Comparison of ENCODE assay signal across 9 cellular contexts in the genomic region with DNA sequence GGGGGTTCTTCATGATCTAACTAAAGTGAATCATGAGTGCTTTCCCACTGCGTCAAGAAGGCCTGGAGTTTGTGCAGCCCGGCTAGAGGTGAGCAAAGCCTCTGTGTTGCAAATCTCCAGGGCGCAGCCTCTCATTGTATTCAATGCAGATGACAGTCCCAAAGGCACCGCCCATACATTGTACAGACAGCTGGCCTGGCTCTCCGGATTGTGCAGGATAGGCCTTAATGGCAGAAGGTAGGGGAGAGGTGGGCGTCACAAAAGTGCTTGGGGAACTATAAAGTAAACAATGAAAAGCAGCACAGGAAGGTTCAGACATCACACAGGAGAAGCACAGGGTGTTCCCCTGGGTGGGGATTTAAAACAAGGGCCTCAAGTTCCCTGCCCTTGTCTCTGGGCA. TPM values are rescaled to one million over a fixed set of nuclear protein-coding genes. Genes with fewer than 3 reads are reported as not detected.
DNase-seq lines count a peak whose midpoint lies in the region; ATAC-seq and TF ChIP-seq lines count a peak whose summit lies in the region.
"Had no signal": no experiment of that assay in that cellular context is flagged by ENCODE, and none has a peak within 500 bp of the region (broad histone marks: within the 10 kb centered on the region; RNA-seq: fewer than 3 reads in every experiment).

No MANE protein-coding gene starts in this region.

- H3K4me3 Mint-ChIP-seq in neural progenitor cell: peak overlapping the region; percentile 89

- H2AFZ ChIP-seq in Loucy (ENCODE audit: low read length): peak overlapping the region; percentile 48; the same call in 1 of the 2 replicates
- peak overlapping the region; percentile 93 for H2AFZ ChIP-seq in neural progenitor cell (replicated peaks)

- DNase-seq in neural progenitor cell (ENCODE audit: low spot score) (peak; percentile 50), RPMI8226 (no peak), NCI-H1092 (lab: John Stamatoyannopoulos, UW) (no peak)
- DNase-seq: NCI-H1048 had no signal

- peak overlapping the region; percentile 94 for H3K4me2 ChIP-seq in BLaER1
- peak overlapping the region; percentile 89 for H3K4me2 ChIP-seq in Loucy (ENCODE audit: low read depth, low read length, poor library complexity, severe bottlenecking)
- no peak overlapping the region for H3K4me2 ChIP-seq in neural progenitor cell

- no peaks in the 10 kb centered on the region for H3K9me2 ChIP-seq in Loucy (replicated peaks; ENCODE audit: low read depth, low read length)

- ATAC-seq in GM19035 (IDR thresholded peaks at IDR 0.05; ENCODE audit: unreplicated experiment): no peak
- no peak for ATAC-seq in GM19351 (IDR thresholded peaks at IDR 0.05; ENCODE audit: unreplicated experiment)

- peaks cover 5% of the 10 kb centered on the region for H3K27me3 Mint-ChIP-seq in neural progenitor cell (ENCODE audit: insufficient read depth, low read depth)

- peaks cover 24% of the 10 kb centered on the region for H4K20me1 ChIP-seq in BLaER1
- peaks cover 8% of the 10 kb centered on the region for H4K20me1 ChIP-seq in Loucy (ENCODE audit: insufficient read depth, low read length, poor library complexity, severe bottlenecking)
- H4K20me1 ChIP-seq in neural progenitor cell (ENCODE audit: low read depth): no peaks in the 10 kb centered on the region

- peak overlapping the region; percentile 98; the same call in 1 of the 2 replicates for H3K4me3 ChIP-seq in BLaER1
- H3K4me3 ChIP-seq in Loucy (ENCODE audit: low read length, poor library complexity, severe bottlenecking): peak overlapping the region; percentile 88
- H3K4me3 ChIP-seq in duodenal mucosa (ENCODE audit: low read depth in 1 of 2, low read length in 2 of 2): no peak overlapping the region
- no peak overlapping the region for H3K4me3 ChIP-seq in neural progenitor cell

- peaks cover 2% of the 10 kb centered on the region for H3K36me3 Mint-ChIP-seq in neural progenitor cell

- H3K27ac Mint-ChIP-seq in neural progenitor cell: peak overlapping the region; percentile 83

- H3K79me2 ChIP-seq in Loucy (ENCODE audit: insufficient read depth, low read length) (peaks cover 42% of the 10 kb centered on the region), neural progenitor cell (ENCODE audit: low read depth) (no peaks in the 10 kb centered on the region)

- peaks cover 8% of the 10 kb centered on the region; the same call in 1 of the 2 replicates for H3F3A ChIP-seq in Loucy (ENCODE audit: low read depth)
- H3F3A ChIP-seq in neural progenitor cell (ENCODE audit: low read depth): peaks cover 20% of the 10 kb centered on the region

- no peaks in the 10 kb centered on the region for H3K27me3 ChIP-seq in BLaER1
- no peaks in the 10 kb centered on the region for H3K27me3 ChIP-seq in Loucy (ENCODE audit: insufficient read depth, low read length, poor library complexity, severe bottlenecking)
- no peaks in the 10 kb centered on the region for H3K27me3 ChIP-seq in duodenal mucosa (ENCODE audit: control insufficient read depth in 1 of 2, insufficient read depth in 2 of 2, low read length in 2 of 2)
- peaks cover 19% of the 10 kb centered on the region for H3K27me3 ChIP-seq in neural progenitor cell

- TF ChIP-seq CTCF in Loucy (conservative IDR thresholded peaks at IDR 0.05; ENCODE audit: low read length) (no peak), neural progenitor cell (IDR thresholded peaks at IDR 0.05) (no peak)

- H3K9ac ChIP-seq in BLaER1 (peak overlapping the region; percentile 100), Loucy (ENCODE audit: low read depth, low read length, poor library complexity, severe bottlenecking) (peak overlapping the region; percentile 96), duodenal mucosa (ENCODE audit: low read depth in 1 of 2, low read length in 2 of 2) (no peak overlapping the region), neural progenitor cell (no peak overlapping the region)

- H3K9me3 Mint-ChIP-seq in neural progenitor cell: peaks cover 9% of the 10 kb centered on the region

- H3K4me1 Mint-ChIP-seq in neural progenitor cell: peaks cover 41% of the 10 kb centered on the region

- H3K9me3 ChIP-seq in BLaER1 (peaks cover 16% of the 10 kb centered on the region), Loucy (ENCODE audit: insufficient read depth, low read depth, low read length) (no peaks in the 10 kb centered on the region), duodenal mucosa (ENCODE audit: control insufficient read depth in 1 of 2, low read length in 2 of 2) (no peaks in the 10 kb centered on the region), neural progenitor cell (ENCODE audit: low read depth) (no peaks in the 10 kb centered on the region)

- peaks cover 10% of the 10 kb centered on the region for H3K36me3 ChIP-seq in BLaER1
- H3K36me3 ChIP-seq in Loucy (ENCODE audit: insufficient read depth, low read length): no peaks in the 10 kb centered on the region
- no peaks in the 10 kb centered on the region for H3K36me3 ChIP-seq in duodenal mucosa (ENCODE audit: control insufficient read depth in 1 of 2, insufficient read depth in 2 of 2, low read length in 2 of 2)
- H3K36me3 ChIP-seq in neural progenitor cell: no peaks in the 10 kb centered on the region

- H3K4me1 ChIP-seq in BLaER1 (peaks cover 45% of the 10 kb centered on the region), Loucy (ENCODE audit: insufficient read depth, low read length, poor library complexity, severe bottlenecking) (peaks cover 24% of the 10 kb centered on the region), duodenal mucosa (ENCODE audit: control insufficient read depth in 1 of 2, insufficient read depth in 2 of 2, low read length in 2 of 2) (peaks cover 12 to 34% of the 10 kb centered on the region in 2 donors), neural progenitor cell (peaks cover 34% of the 10 kb centered on the region)

- H3K27ac ChIP-seq in BLaER1 (peak overlapping the region; percentile 100), duodenal mucosa (ENCODE audit: low read depth, low read length) (peak overlapping the region; percentile 88), neural progenitor cell (no peak overlapping the region)

RNA-seq across cellular contexts. Expression of a gene that starts 0.9 kb away (rescaled TPM):
- 3.4 and 9.1 TPM in 2 replicates for total RNA-seq in neural progenitor cell (ENCODE audit: low replicate concordance)

Comparison
In these comparisons a context has a peak if more than half of its experiments do, and no peak if none do; other contexts are left out.
1. H3K4me3 ChIP-seq: peak in BLaER1 (single experiment) and Loucy (single experiment); none in duodenal mucosa (0 of 2) and neural progenitor cell (single experiment).
2. H3K9ac ChIP-seq: peak in BLaER1 (single experiment) and Loucy (single experiment); none in duodenal mucosa (0 of 2) and neural progenitor cell (single experiment).